Comparison of ENCODE assay signal across 25 cellular contexts in the genomic region with DNA sequence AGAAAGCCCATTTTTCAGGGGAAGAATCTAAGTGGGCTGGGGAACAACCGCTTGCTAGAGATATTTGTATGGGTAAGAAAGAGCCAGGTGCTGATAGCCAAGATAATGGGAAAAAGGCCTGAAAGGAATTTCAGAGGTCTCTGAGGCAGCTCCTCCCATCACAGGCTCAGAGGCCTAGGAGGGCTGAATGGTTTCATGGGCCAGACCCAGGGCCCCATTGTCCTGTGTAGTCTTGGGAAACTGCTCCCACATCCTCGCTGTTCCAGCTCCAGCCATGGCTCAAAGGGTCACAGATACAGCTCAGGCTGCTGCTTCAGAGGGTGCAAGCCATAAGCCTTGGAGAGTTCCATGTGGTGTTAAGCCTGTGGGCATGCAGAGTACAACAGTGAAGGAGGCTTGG.
"Had no signal": no experiment of that assay in that cellular context is flagged by ENCODE, and none has a peak within 500 bp of the region (broad histone marks: within the 10 kb centered on the region; RNA-seq: fewer than 3 reads in every experiment).

No MANE protein-coding gene starts in this region.

- DNase-seq: colonic mucosa; cortex of kidney; dermis blood vessel endothelial cell; dorsolateral prefrontal cortex; effector CD4-positive, alpha-beta T cell; effector CD8-positive, alpha-beta T cell; effector memory CD4-positive, alpha-beta T cell; effector memory CD8-positive, alpha-beta T cell; endodermal cell; erythroblast; esophagus squamous epithelium; foreskin fibroblast; foreskin keratinocyte; foreskin melanocyte; gastrocnemius medialis; glutamatergic neuron; head of caudate nucleus; heart left ventricle; heart right ventricle had no signal

- H3K4me3 ChIP-seq: colonic mucosa, coronary artery, dorsolateral prefrontal cortex, esophagus muscularis mucosa, esophagus squamous epithelium, gastrocnemius medialis, gastroesophageal sphincter, heart left ventricle, heart right ventricle had no signal

- H3K4me1 ChIP-seq: colonic mucosa, foreskin keratinocyte, gastrocnemius medialis, heart left ventricle, heart right ventricle had no signal

- ATAC-seq: effector memory CD8-positive, alpha-beta T cell; esophagus mucosa; foreskin keratinocyte; gastrocnemius medialis; gastroesophageal sphincter; heart left ventricle; heart right ventricle had no signal

- H3K27ac ChIP-seq: colonic mucosa, coronary artery, dorsolateral prefrontal cortex, epithelial cell of prostate, esophagus muscularis mucosa, esophagus squamous epithelium, foreskin keratinocyte, gastrocnemius medialis, gastroesophageal sphincter, heart left ventricle, heart right ventricle had no signal

- H3K36me3 ChIP-seq: colonic mucosa, esophagus muscularis mucosa, esophagus squamous epithelium, gastrocnemius medialis, gastroesophageal sphincter, heart left ventricle, heart right ventricle had no signal

- H3K27ac Mint-ChIP-seq: dendritic cell treated with granulocyte-macrophage colony-stimulating factor and Interleukin-4, amounts not matched to agents 40 ng/mL and 50 ng/mL, for 4 days; effector memory CD8-positive, alpha-beta T cell; endodermal cell had no signal

- H3K9me3 Mint-ChIP-seq: dendritic cell treated with granulocyte-macrophage colony-stimulating factor and Interleukin-4, amounts not matched to agents 40 ng/mL and 50 ng/mL, for 4 days; effector memory CD8-positive, alpha-beta T cell had no signal

- H3K9me3 ChIP-seq: colonic mucosa, esophagus muscularis mucosa, gastrocnemius medialis had no signal

- H3K4me3 Mint-ChIP-seq: dendritic cell treated with granulocyte-macrophage colony-stimulating factor and Interleukin-4, amounts not matched to agents 40 ng/mL and 50 ng/mL, for 4 days; effector memory CD8-positive, alpha-beta T cell; endodermal cell had no signal

- H3K4me1 Mint-ChIP-seq: endodermal cell had no signal
